In the genomic region with DNA sequence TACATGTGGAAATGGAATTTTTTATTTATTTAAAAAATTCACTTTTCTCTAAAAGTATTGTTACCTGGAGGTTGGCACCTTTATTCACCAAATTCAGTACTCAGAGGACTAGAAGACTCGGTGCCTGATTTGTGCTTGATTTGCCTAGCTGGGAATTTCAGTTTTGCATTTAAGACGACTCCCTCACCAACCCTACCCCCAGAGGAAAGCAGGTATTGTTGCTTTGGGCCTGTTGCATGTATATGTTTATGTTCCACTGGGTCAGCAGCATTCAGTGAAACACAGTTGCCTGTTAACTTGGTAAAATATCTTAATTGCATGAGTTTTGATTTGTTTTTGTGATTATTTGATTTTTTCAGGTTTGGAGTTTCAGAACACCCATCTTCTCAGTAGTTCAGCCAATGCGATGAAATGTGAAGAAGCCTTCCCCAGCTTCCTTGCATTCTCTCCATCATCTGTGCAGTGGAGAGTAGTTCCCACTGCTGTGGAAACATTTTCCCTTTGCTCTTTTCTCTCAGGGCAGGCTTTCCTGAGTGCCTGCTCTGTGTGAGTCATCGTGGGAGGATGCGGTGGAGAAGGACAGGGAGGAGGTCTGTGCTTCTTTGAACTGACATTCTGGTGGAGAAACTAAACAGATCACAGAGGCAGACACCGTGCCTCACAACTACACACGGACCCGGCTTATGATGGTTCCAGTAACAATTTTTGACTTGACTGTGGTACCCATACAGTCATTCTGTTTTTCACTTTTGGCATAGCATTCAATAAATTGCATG, we compare ENCODE assay signal across 8 cellular contexts. TPM values are rescaled to one million over a fixed set of nuclear protein-coding genes. Genes with fewer than 3 reads are reported as not detected.
DNase-seq lines count a peak whose midpoint lies in the region; FAIRE-seq and TF ChIP-seq lines count a peak whose summit lies in the region.
"Had no signal": no experiment of that assay in that cellular context is flagged by ENCODE, and none has a peak within 500 bp of the region (broad histone marks: within the 10 kb centered on the region; RNA-seq: fewer than 3 reads in every experiment).

No MANE protein-coding gene starts in this region.

- H3K9me3 ChIP-seq in KOPT-K1 (ENCODE audit: insufficient read depth, low read length, poor library complexity, severe bottlenecking), result no peaks in the 10 kb centered on the region
- no peaks in the 10 kb centered on the region for H3K9me3 ChIP-seq in endothelial cell of umbilical vein (replicated peaks; ENCODE audit: control insufficient read depth, insufficient read depth, low read length)

- dilution Hi-C loops in endothelial cell of umbilical vein (cut with MboI; ENCODE audit: extremely low pct_ligation_motif_present, low sequenced_read_pairs), result no loop called here

- CTCF ChIA-PET in endothelial cell of umbilical vein (lab: Charles Lee), result interaction anchor here (1.2 to 6.0 kb wide), 5 partner anchors 11 to 57 kb away, joined by 4 to 67 read pairs (median 15); no protein-coding TSS in a partner anchor
- CTCF ChIA-PET in GM10248 (lab: Yijun Ruan, JAX), result interaction anchor here (0.8 to 0.9 kb wide), 2 partner anchors 18 to 57 kb away, joined by 3 to 4 read pairs; no protein-coding TSS in a partner anchor

- H3K27me3 ChIP-seq in endothelial cell of umbilical vein (ENCODE audit: control insufficient read depth in 2 of 2, insufficient read depth in 2 of 2, low read length in 2 of 2), result no peaks in the 10 kb centered on the region

- no TSS peak for BruUV-seq in endothelial cell of umbilical vein (replicated peaks; lab: Mats Ljungman, UMichigan)

- no peak for TF ChIP-seq POLR2A in endothelial cell of umbilical vein (IDR thresholded peaks at IDR 0.05; ENCODE audit: low read depth, low read length)

- peaks cover 52% of the 10 kb centered on the region for H3K79me2 ChIP-seq in endothelial cell of umbilical vein (ENCODE audit: control insufficient read depth, insufficient read depth, low read length)

- no peak overlapping the region for H3K4me3 ChIP-seq in endothelial cell of umbilical vein (replicated peaks in 1 of 3; ENCODE audit: insufficient read depth in 1 of 3, low read depth in 1 of 3, low read length in 3 of 3)

- peak; percentile 39 to 57 for DNase-seq in activated CD4-positive, alpha-beta T cell treated with anti-CD3 and anti-CD28 coated beads, Interleukin-2, amount 50 U/mL, for 48 hours
- DNase-seq in endothelial cell of umbilical vein (ENCODE audit: low read depth, low spot score) (no peak), GM10248 (ENCODE audit: extremely low spot score) (no peak), NCI-H1048 (lab: John Stamatoyannopoulos, UW) (no peak)
- DNase-seq in stimulated activated CD4-positive, alpha-beta T cell treated with anti-CD3 and anti-CD28 coated beads, Interleukin-2, amount 100 ng/mL, for 4 hours (ENCODE audit: low read depth), result peak; percentile 23
- DNase-seq in activated CD4-positive, CD25-positive, alpha-beta regulatory T cell (lab: John Stamatoyannopoulos, UW), result no peak
- DNase-seq: NK-92 treated with Interleukin-12 subunit alpha and Interleukin-12 subunit beta, amount 100 ng/mL, for 24 hours had no signal

- H3K27ac ChIP-seq in KOPT-K1 (ENCODE audit: low read depth, low read length, poor library complexity, severe bottlenecking), result peak overlapping the region; percentile 80
- H3K27ac ChIP-seq in endothelial cell of umbilical vein (ENCODE audit: insufficient read depth, low read depth, low read length), result no peak overlapping the region

- H3K9me1 ChIP-seq in endothelial cell of umbilical vein (replicated peaks; ENCODE audit: control insufficient read depth, extremely low read depth, insufficient read depth, low read length), result no peaks in the 10 kb centered on the region

- H4K20me1 ChIP-seq in endothelial cell of umbilical vein (replicated peaks; ENCODE audit: control insufficient read depth, extremely low read depth, insufficient read depth, low read length), result no peaks in the 10 kb centered on the region

- H3K4me1 ChIP-seq in endothelial cell of umbilical vein (ENCODE audit: control insufficient read depth, extremely low read depth, insufficient read depth, low read length), result peaks cover 28% of the 10 kb centered on the region

- H3K4me2 ChIP-seq in endothelial cell of umbilical vein (ENCODE audit: insufficient read depth, low read length), result no peak overlapping the region

- no peak overlapping the region for H2AFZ ChIP-seq in endothelial cell of umbilical vein (ENCODE audit: low read depth, low read length)

- no peak overlapping the region for H3K9ac ChIP-seq in endothelial cell of umbilical vein (replicated peaks; ENCODE audit: extremely low read depth, insufficient read depth, low read length)

- peak; percentile 55 for FAIRE-seq in endothelial cell of umbilical vein (lab: Jason Lieb, UNC)

- POLR2A ChIA-PET in endothelial cell of umbilical vein (lab: Charles Lee), result no interaction called here
- POLR2A ChIA-PET in GM10248 (lab: Yijun Ruan, JAX), result no interaction called here

- no peaks in the 10 kb centered on the region for H3K36me3 ChIP-seq in KOPT-K1 (ENCODE audit: insufficient read depth, low read length)
- no peaks in the 10 kb centered on the region for H3K36me3 ChIP-seq in endothelial cell of umbilical vein (ENCODE audit: control insufficient read depth in 2 of 2, extremely low read depth in 1 of 2, insufficient read depth in 2 of 2, low read length in 2 of 2)

- intact Hi-C loops in endothelial cell of umbilical vein (cut with micrococcal nuclease), result no loop called here

- TF ChIP-seq CTCF in endothelial cell of umbilical vein (IDR thresholded peaks at IDR 0.05; ENCODE audit: extremely low read depth in 1 of 2, insufficient read depth in 1 of 2, low read depth in 1 of 2, low read length in 2 of 2) (no peak), GM10248 (IDR thresholded peaks at IDR 0.05; ENCODE audit: control extremely low read depth, extremely low read depth, low read depth, missing control alignments) (no peak)

TF ChIP-seq in endothelial cell of umbilical vein, 7 proteins besides CTCF, POLR2A, EP300 and RAD21:
- TF ChIP-seq JUN (IDR thresholded peaks at IDR 0.05; ENCODE audit: borderline replicate concordance, insufficient read depth, insufficient read length, low read depth), result peak; percentile 9
- TF ChIP-seq FOS (IDR thresholded peaks at IDR 0.05; ENCODE audit: borderline replicate concordance, insufficient read depth, low read length), result peak; percentile 77
- TF ChIP-seq, protein P1, sequence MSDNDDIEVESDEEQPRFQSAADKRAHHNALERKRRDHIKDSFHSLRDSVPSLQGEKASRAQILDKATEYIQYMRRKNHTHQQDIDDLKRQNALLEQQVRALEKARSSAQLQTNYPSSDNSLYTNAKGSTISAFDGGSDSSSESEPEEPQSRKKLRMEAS (IDR thresholded peaks at IDR 0.05; ENCODE audit: insufficient read depth, insufficient read length), result no peak
- no peak for TF ChIP-seq GATA2 (IDR thresholded peaks at IDR 0.05; ENCODE audit: insufficient read depth, insufficient read length, low read depth, low read length)

RNA-seq across cellular contexts. Expression of a gene that starts 6.4 kb away (rescaled TPM):
- total RNA-seq in endothelial cell of umbilical vein, result 54.3 and 55.5 TPM in 2 replicates
- 17.8 and 32.5 TPM in 2 replicates for polyA plus RNA-seq in endothelial cell of umbilical vein
- 17.4 and 18.8 TPM in 2 replicates for polyA plus RNA-seq in endothelial cell of umbilical vein (2011; cell fraction: cytosol; rRNA removed)
- 88.3 and 92.8 TPM in 2 replicates for polyA plus RNA-seq in endothelial cell of umbilical vein (2011; cell fraction: nucleus; rRNA removed)
- 29.3 and 33.4 TPM in 2 replicates for polyA plus RNA-seq in endothelial cell of umbilical vein (2012)
- 41.5 and 43.3 TPM in 2 replicates for polyA minus RNA-seq in endothelial cell of umbilical vein
- polyA minus RNA-seq in endothelial cell of umbilical vein (2011; cell fraction: cytosol; rRNA and poly(A)+ RNA removed), result 54.5 TPM
- polyA minus RNA-seq in endothelial cell of umbilical vein (2011; cell fraction: nucleus; rRNA and poly(A)+ RNA removed), result 48.7 and 51.7 TPM in 2 replicates

Comparison
In these comparisons a context has a peak if more than half of its experiments do, and no peak if none do; other contexts are left out.
1. DNase-seq: peak in activated CD4-positive, alpha-beta T cell treated with anti-CD3 and anti-CD28 coated beads, Interleukin-2, amount 50 U/mL, for 48 hours (2 of 2) and stimulated activated CD4-positive, alpha-beta T cell treated with anti-CD3 and anti-CD28 coated beads, Interleukin-2, amount 100 ng/mL, for 4 hours (single experiment); none in endothelial cell of umbilical vein (single experiment), activated CD4-positive, CD25-positive, alpha-beta regulatory T cell (0 of 4), GM10248 (single experiment) and NCI-H1048 (single experiment).